In genomic region chr2:231662028-231662810, GRCh38 we compare ENCODE assay signal across 8 cellular contexts. TPM values are rescaled to one million over a fixed set of nuclear protein-coding genes. Genes with fewer than 3 reads are reported as not detected.
DNase-seq lines count a peak whose midpoint lies in the region; ATAC-seq, FAIRE-seq and TF ChIP-seq lines count a peak whose summit lies in the region.

No MANE protein-coding gene starts in this region.

- intact Hi-C loops in left colon (cut with DNase I, micrococcal nuclease) = no loop called here

- FAIRE-seq in urothelium cell line (lab: Jason Lieb, UNC) = no peak

- peak; percentile 77 for TF ChIP-seq POLR2A in GM15510 (IDR thresholded peaks at IDR 0.05; ENCODE audit: borderline replicate concordance, extremely low read depth, insufficient read length)

- peak; percentile 74 for ATAC-seq in HG02763 (IDR thresholded peaks at IDR 0.05; ENCODE audit: unreplicated experiment)
- ATAC-seq in left colon = peak; percentile 61

- H3K27ac ChIP-seq in cingulate gyrus (ENCODE audit: low read depth, low read length) = peak overlapping the region; percentile 97

- DNase-seq in NCI-H187 treated with DMSO at 0.1 percent for 48 hours (lab: John Stamatoyannopoulos, UW) (peak; percentile 51), left colon (peak; percentile 94 to 97), urothelium cell line (ENCODE audit: low spot score) (no peak)
- peak; percentile 97 for DNase-seq in activated CD4-positive, alpha-beta T cell treated with anti-CD3 and anti-CD28 coated beads for 48 hours
- DNase-seq in stimulated activated CD4-positive, alpha-beta T cell treated with anti-CD3 and anti-CD28 coated beads, Interleukin-1b, Interleukin-23, amount 100 ng/mL, for 24 hours (ENCODE audit: low read depth in 4 of 4, low spot score in 1 of 4) = peak; percentile 83 to 93 (median 90)

RNA-seq across cellular contexts. Expression of gene PTMA, which starts 46.1 kb away (rescaled TPM):
- total RNA-seq in left colon = 100 to 1,000 TPM; 775 to 846 TPM
